8 cellular contexts compared by ENCODE assay signal in genomic region chr3:134677196-134677986, GRCh38. TPM values are rescaled to one million over a fixed set of nuclear protein-coding genes. Genes with fewer than 3 reads are reported as not detected.
DNase-seq lines count a peak whose midpoint lies in the region; ATAC-seq, FAIRE-seq and TF ChIP-seq lines count a peak whose summit lies in the region.

No MANE protein-coding gene starts in this region.

- H3K4me3 ChIP-seq in astrocyte of the spinal cord (ENCODE audit: low read depth, low read length) = no peak overlapping the region
- H3K4me3 ChIP-seq in right lobe of liver = no peak overlapping the region

- TF ChIP-seq CTCF in D721Med (IDR thresholded peaks at IDR 0.05; ENCODE audit: insufficient read depth, missing control alignments) (peak; percentile 30), astrocyte of the spinal cord (IDR thresholded peaks at IDR 0.05; ENCODE audit: low read depth, low read length) (peak; percentile 49), right lobe of liver (IDR thresholded peaks at IDR 0.05) (peak in 2 of 4 donors; percentile 10 to 29)

- no peaks in the 10 kb centered on the region for H3K9me3 ChIP-seq in right lobe of liver

- intact Hi-C loops in right lobe of liver (cut with DNase I) = no loop called here

- no peak for TF ChIP-seq POLR2A in right lobe of liver (IDR thresholded peaks at IDR 0.05)

- H3K27me3 ChIP-seq in right lobe of liver = no peaks in the 10 kb centered on the region

- no peaks in the 10 kb centered on the region for H3K36me3 ChIP-seq in right lobe of liver

- H3K4me1 ChIP-seq in right lobe of liver = no peaks in the 10 kb centered on the region

- ATAC-seq in HG02885 (IDR thresholded peaks at IDR 0.05; ENCODE audit: poor library complexity, unreplicated experiment) (peak; percentile 56), right lobe of liver (peak in 3 of 4 donors; percentile 14 to 41 (median 37)), GM19397 (IDR thresholded peaks at IDR 0.05; ENCODE audit: unreplicated experiment) (no peak)

- DNase-seq in D721Med (ENCODE audit: insufficient read length, low spot score) (no peak), astrocyte of the spinal cord (ENCODE audit: low read depth, low spot score) (no peak), right lobe of liver (no peak), nucleus accumbens (lab: John Stamatoyannopoulos, UW) (no peak), NCI-H446 (lab: John Stamatoyannopoulos, UW) (no peak), SW480 (ENCODE audit: low spot score) (no peak)

- no peak overlapping the region for H3K27ac ChIP-seq in right lobe of liver

- 35% methylated on average over 9 of the region's 11 CpGs for WGBS in right lobe of liver (ENCODE audit: insufficient coverage, low coverage, low lambda C conversion rate, missing lambda C conversion rate)

- no peak for FAIRE-seq in D721Med (lab: Jason Lieb, UNC)

- in situ Hi-C loops in astrocyte of the spinal cord (cut with HindIII; ENCODE audit: low sequenced_read_pairs) = no loop called here

RNA-seq across cellular contexts. Expression of gene KY, which starts 26.6 kb away (rescaled TPM):
- total RNA-seq in right lobe of liver = not detected
